ENCODE assay signal across 8 cellular contexts in genomic region chr9:20621553-20622329, GRCh38. TPM values are rescaled to one million over a fixed set of nuclear protein-coding genes. Genes with fewer than 3 reads are reported as not detected.
DNase-seq lines count a peak whose midpoint lies in the region; ATAC-seq and TF ChIP-seq lines count a peak whose summit lies in the region.

No MANE protein-coding gene starts in this region.

- peak overlapping the region; percentile 71 for H3K4me3 ChIP-seq in HL-60 (replicated peaks; ENCODE audit: insufficient read depth, low read length)
- peak overlapping the region; percentile 81 to 100 for H3K4me3 ChIP-seq in SK-N-SH (ENCODE audit: low read depth in 2 of 2, low read length in 1 of 2)
- H3K4me3 ChIP-seq in heart left ventricle: peak overlapping the region; percentile 69 to 95 (median 90)
- H3K4me3 ChIP-seq in upper lobe of left lung: peak overlapping the region; percentile 60 to 88 (median 74)

- peaks cover 29% of the 10 kb centered on the region for H3K36me3 Mint-ChIP-seq in activated naive CD8-positive, alpha-beta T cell treated with anti-CD3 and anti-CD28 coated beads, Interleukin-2, amount 10 ng/mL, durations not matched to agents 7 days and 5 days

- H3K27ac ChIP-seq in HL-60 (replicated peaks): peak overlapping the region; percentile 57
- peak overlapping the region; percentile 79 to 90 for H3K27ac ChIP-seq in SK-N-SH (ENCODE audit: low read depth in 2 of 2, low read length in 1 of 2)
- peak overlapping the region; percentile 77 to 94 (median 88) for H3K27ac ChIP-seq in heart left ventricle
- peak overlapping the region; percentile 83 to 90 (median 86) for H3K27ac ChIP-seq in upper lobe of left lung

- ATAC-seq in GM19035 (IDR thresholded peaks at IDR 0.05; ENCODE audit: unreplicated experiment) (peak; percentile 22), heart left ventricle (peak; percentile 53 to 59 (median 56)), upper lobe of left lung (ENCODE audit: low FRiP score in 2 of 2) (peak; percentile 56 to 86)
- ATAC-seq in activated naive CD8-positive, alpha-beta T cell treated with anti-CD3 and anti-CD28 coated beads, Interleukin-2, amount 10 ng/mL, durations not matched to agents 7 days and 5 days (ENCODE audit: low read depth): peak; percentile 31

- TF ChIP-seq EP300 in SK-N-SH (IDR thresholded peaks at IDR 0.05; ENCODE audit: borderline replicate concordance in 1 of 2, low read depth in 1 of 2, low read length in 1 of 2) (no peak), upper lobe of left lung (IDR thresholded peaks at IDR 0.05) (no peak)

- H3F3A ChIP-seq in SK-N-SH (replicated peaks; ENCODE audit: insufficient read depth): peaks cover 12% of the 10 kb centered on the region

- H3K9me2 ChIP-seq in SK-N-SH: no peaks in the 10 kb centered on the region

- TF ChIP-seq RAD21 in SK-N-SH (IDR thresholded peaks at IDR 0.05; ENCODE audit: low read length): no peak

- TF ChIP-seq POLR2A in heart left ventricle (IDR thresholded peaks at IDR 0.05) (no peak), upper lobe of left lung (IDR thresholded peaks at IDR 0.05) (no peak)

- no peak for TF ChIP-seq CTCF in HL-60 (IDR thresholded peaks at IDR 0.05; ENCODE audit: insufficient read depth, low read length)
- TF ChIP-seq CTCF in SK-N-SH (IDR thresholded peaks at IDR 0.05): no peak
- no peak for TF ChIP-seq CTCF in heart left ventricle (IDR thresholded peaks at IDR 0.05)
- TF ChIP-seq CTCF in upper lobe of left lung (IDR thresholded peaks at IDR 0.05): no peak

- peak overlapping the region; percentile 97 for H3K27ac Mint-ChIP-seq in activated naive CD8-positive, alpha-beta T cell treated with anti-CD3 and anti-CD28 coated beads, Interleukin-2, amount 10 ng/mL, durations not matched to agents 7 days and 5 days

- H3K27me3 ChIP-seq in HL-60 (ENCODE audit: insufficient read depth, poor library complexity, severe bottlenecking) (no peaks in the 10 kb centered on the region), SK-N-SH (ENCODE audit: insufficient read depth) (no peaks in the 10 kb centered on the region), heart left ventricle (no peaks in the 10 kb centered on the region), upper lobe of left lung (no peaks in the 10 kb centered on the region)

- intact Hi-C loops in heart left ventricle (cut with DNase I): loop anchor here (2.0 to 10.0 kb wide), 22 partner anchors 61 to 697 kb away; partner anchors contain the start of gene FOCAD (in 5 of the 10)

- H3K27me3 Mint-ChIP-seq in activated naive CD8-positive, alpha-beta T cell treated with anti-CD3 and anti-CD28 coated beads, Interleukin-2, amount 10 ng/mL, durations not matched to agents 7 days and 5 days: no peaks in the 10 kb centered on the region

- POLR2A ChIA-PET in SK-N-SH (lab: Yijun Ruan, JAX): interaction anchor here (1.8 kb wide), 1 partner anchor 62 kb away, joined by 8 read pairs; the partner anchor contains the start of gene FOCAD
- POLR2A ChIA-PET in activated naive CD8-positive, alpha-beta T cell treated with anti-CD3 and anti-CD28 coated beads, Interleukin-2, amount 10 ng/mL, durations not matched to agents 7 days and 5 days (lab: Charles Lee): interaction anchor here (0.5 to 3.0 kb wide), 57 partner anchors 10 to 695 kb away, joined by 3 to 39 read pairs (median 5); partner anchors contain the start of gene FOCAD

- peak overlapping the region; percentile 95 for H3K4me3 Mint-ChIP-seq in activated naive CD8-positive, alpha-beta T cell treated with anti-CD3 and anti-CD28 coated beads, Interleukin-2, amount 10 ng/mL, durations not matched to agents 7 days and 5 days

- H2AFZ ChIP-seq in SK-N-SH (ENCODE audit: low read depth): peak overlapping the region; percentile 97

- H3K9me3 Mint-ChIP-seq in activated naive CD8-positive, alpha-beta T cell treated with anti-CD3 and anti-CD28 coated beads, Interleukin-2, amount 10 ng/mL, durations not matched to agents 7 days and 5 days: no peaks in the 10 kb centered on the region

- peak overlapping the region; percentile 72 for H3K9ac ChIP-seq in SK-N-SH

- H4K20me1 ChIP-seq in SK-N-SH (ENCODE audit: insufficient read depth): no peaks in the 10 kb centered on the region

- peak overlapping the region; percentile 92 for H3K4me2 ChIP-seq in SK-N-SH

- DNase-seq in AML-193 (lab: John Stamatoyannopoulos, UW) (peak; percentile 43 to 68), HL-60 (ENCODE audit: low read depth in 1 of 2, low spot score in 1 of 2) (peak; percentile 30 to 47), SK-N-SH (peak; percentile 84), heart left ventricle (peak; percentile 80 to 87 (median 82)), pons (ENCODE audit: low spot score) (peak; percentile 64), upper lobe of left lung (peak; percentile 69 to 89)
- peak; percentile 72 for DNase-seq in activated naive CD8-positive, alpha-beta T cell treated with anti-CD3 and anti-CD28 coated beads, Interleukin-2, amount 10 ng/mL, durations not matched to agents 7 days and 5 days

- H3K4me1 ChIP-seq in SK-N-SH (ENCODE audit: control insufficient read depth in 1 of 2, insufficient read depth in 2 of 2, low read depth in 1 of 2, low read length in 1 of 2) (peaks cover 8% of the 10 kb centered on the region in 2 experiments; a peak in 3 of 4 replicates), heart left ventricle (peaks cover 0 to 47% (median 28%) of the 10 kb centered on the region in 12 donors), upper lobe of left lung (peaks cover 23 to 51% (median 39%) of the 10 kb centered on the region in 4 donors)

- no peaks in the 10 kb centered on the region for H3K9me3 ChIP-seq in SK-N-SH
- no peaks in the 10 kb centered on the region for H3K9me3 ChIP-seq in heart left ventricle
- no peaks in the 10 kb centered on the region for H3K9me3 ChIP-seq in upper lobe of left lung

- H3K79me2 ChIP-seq in SK-N-SH (ENCODE audit: insufficient read depth): no peaks in the 10 kb centered on the region

- H3K4me1 Mint-ChIP-seq in activated naive CD8-positive, alpha-beta T cell treated with anti-CD3 and anti-CD28 coated beads, Interleukin-2, amount 10 ng/mL, durations not matched to agents 7 days and 5 days: peaks cover 36% of the 10 kb centered on the region

- WGBS in SK-N-SH (ENCODE audit: low lambda C conversion rate): 2% methylated on average over 59 of the region's 73 CpGs
- 1 to 2% (median 1%) methylated on average over 55 to 73 of the region's 73 CpGs for WGBS in heart left ventricle, 4 donors
- 0 to 1% methylated on average over 23 to 65 of the region's 73 CpGs for WGBS in upper lobe of left lung, 2 donors

- H3K36me3 ChIP-seq in SK-N-SH (replicated peaks in 1 of 2; ENCODE audit: control insufficient read depth in 1 of 2, insufficient read depth in 2 of 2, low read length in 1 of 2) (no peaks in the 10 kb centered on the region), heart left ventricle (no peaks in the 10 kb centered on the region), upper lobe of left lung (no peaks in the 10 kb centered on the region)

- CTCF ChIA-PET in SK-N-SH (lab: Yijun Ruan, JAX): interaction anchor here (0.8 to 6.7 kb wide), 13 partner anchors 10 to 490 kb away, joined by 3 to 107 read pairs (median 4); partner anchors contain the start of gene FOCAD

TF ChIP-seq in SK-N-SH, 30 proteins besides CTCF, POLR2A, EP300 and RAD21:
- TF ChIP-seq CHD2 (IDR thresholded peaks at IDR 0.05; ENCODE audit: low read length, partially characterized antibody): peak; percentile 13
- no peak for TF ChIP-seq NFIC (IDR thresholded peaks at IDR 0.05; ENCODE audit: borderline replicate concordance)
- peak; percentile 19; the same call in 1 of the 2 replicates for TF ChIP-seq MAX (IDR thresholded peaks at IDR 0.05; ENCODE audit: low read depth)

RNA-seq across cellular contexts. Expression of gene MLLT3, which starts 0.6 kb away (rescaled TPM):
- polyA plus RNA-seq in SK-N-SH (2012; rRNA removed) (3.9 and 6.2 TPM in 2 replicates), heart left ventricle (1 to 10 TPM; 7.5 to 7.9 TPM)
- 6.6 and 7.2 TPM in 2 replicates for polyA plus RNA-seq in SK-N-SH (2012; cell fraction: cytosol; rRNA removed)
- polyA plus RNA-seq in SK-N-SH (2012; cell fraction: nucleus; rRNA removed): 1.5 and 2.8 TPM in 2 replicates
- 100 to 1,000 TPM; 112 TPM for total RNA-seq in activated naive CD8-positive, alpha-beta T cell treated with anti-CD3 and anti-CD28 coated beads, Interleukin-2, amount 10 ng/mL, durations not matched to agents 7 days and 5 days
- total RNA-seq in heart left ventricle (10 to 100 TPM; 10.8 to 21.0 (median 16.5) TPM), upper lobe of left lung (10 to 100 TPM; 13.8 to 30.4 (median 20.9) TPM)

Comparison
In these comparisons a context has a peak if more than half of its experiments do, and no peak if none do; other contexts are left out.
1. Peak in every context shown above with its lines: DNase-seq, ATAC-seq, H3K4me3 ChIP-seq and H3K27ac ChIP-seq.